In the genomic region with DNA sequence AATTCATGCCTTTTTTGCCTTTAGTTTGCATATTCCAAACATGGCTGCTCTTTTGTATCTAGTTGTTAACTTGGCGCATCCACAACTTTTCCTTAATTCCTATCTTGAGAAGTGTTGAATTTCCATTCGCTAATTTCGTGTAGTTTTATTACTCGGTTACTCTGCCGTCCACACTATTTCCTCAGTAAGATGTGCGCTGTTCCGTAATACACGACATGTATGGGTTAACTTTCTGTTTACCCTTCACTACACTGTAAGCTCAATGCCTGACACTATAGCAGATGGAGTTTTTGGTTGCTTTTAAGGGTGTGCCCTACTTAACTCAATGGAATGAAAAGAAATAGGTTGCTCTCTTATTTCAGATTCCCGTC, we compare ENCODE assay signal across 8 cellular contexts. TPM values are rescaled to one million over a fixed set of nuclear protein-coding genes. Genes with fewer than 3 reads are reported as not detected.
DNase-seq lines count a peak whose midpoint lies in the region; ATAC-seq and TF ChIP-seq lines count a peak whose summit lies in the region.

No MANE protein-coding gene starts in this region.

- peak overlapping the region; percentile 86 to 98 (median 95) for H3K4me3 Mint-ChIP-seq in IgD-negative memory B cell

- no peak for ATAC-seq in GM19397 (IDR thresholded peaks at IDR 0.05; ENCODE audit: unreplicated experiment)

- TF ChIP-seq CTCF in A673 (conservative IDR thresholded peaks at IDR 0.05; ENCODE audit: low read depth, low read length): no peak
- no peak for TF ChIP-seq CTCF in GM13977 (IDR thresholded peaks at IDR 0.05; ENCODE audit: extremely low read depth, insufficient read depth, missing control alignments)

- H3K36me3 Mint-ChIP-seq in IgD-negative memory B cell: peaks cover 11% of the 10 kb centered on the region

- peak overlapping the region; percentile 72 for H3K4me3 ChIP-seq in A673 (ENCODE audit: low read depth, low read length, poor library complexity, severe bottlenecking)
- H3K4me3 ChIP-seq in mucosa of rectum (ENCODE audit: low read length in 2 of 2): peak overlapping the region; percentile 95 to 97

- POLR2A ChIA-PET in A673 (lab: Charles Lee; ENCODE audit: low non-redundant PET): no interaction called here

- H3K36me3 ChIP-seq in A673 (ENCODE audit: insufficient read depth, low read length, poor library complexity, severe bottlenecking) (peaks cover 47% of the 10 kb centered on the region), mucosa of rectum (ENCODE audit: control insufficient read depth in 2 of 2, insufficient read depth in 2 of 2, low read length in 2 of 2) (peaks cover 29 to 40% of the 10 kb centered on the region in 2 donors)

- H3K4me1 Mint-ChIP-seq in IgD-negative memory B cell: peaks cover 14 to 28% (median 25%) of the 10 kb centered on the region in 3 donors

- CTCF ChIA-PET in A673 (lab: Charles Lee): no interaction called here

- H3K27me3 ChIP-seq in A673 (replicated peaks; ENCODE audit: insufficient read depth, low read depth, low read length, poor library complexity) (no peaks in the 10 kb centered on the region), mucosa of rectum (ENCODE audit: control insufficient read depth in 2 of 2, insufficient read depth in 2 of 2, low read length in 2 of 2) (no peaks in the 10 kb centered on the region)

- H3K9ac ChIP-seq in mucosa of rectum (ENCODE audit: low read depth in 1 of 2, low read length in 2 of 2): peak overlapping the region; percentile 89 to 96

- no peaks in the 10 kb centered on the region for H3K4me1 ChIP-seq in A673 (ENCODE audit: insufficient read depth, low read length, poor library complexity, severe bottlenecking)
- H3K4me1 ChIP-seq in mucosa of rectum (ENCODE audit: control insufficient read depth in 2 of 2, insufficient read depth in 2 of 2, low read length in 2 of 2): peaks cover 14 to 18% of the 10 kb centered on the region in 2 donors

- intact Hi-C loops in A673 (cut with micrococcal nuclease; ENCODE audit: unreplicated experiment): no loop called here

- H3K9me3 Mint-ChIP-seq in IgD-negative memory B cell: no peaks in the 10 kb centered on the region

- H3K27ac Mint-ChIP-seq in IgD-negative memory B cell: peak overlapping the region; percentile 33 to 95 (median 80)

- no peaks in the 10 kb centered on the region for H3K27me3 Mint-ChIP-seq in IgD-negative memory B cell

- H3K27ac ChIP-seq in A673 (ENCODE audit: low read depth, low read length, poor library complexity, severe bottlenecking): peak overlapping the region; percentile 88
- H3K27ac ChIP-seq in caudate nucleus (ENCODE audit: low read depth, low read length): peak overlapping the region; percentile 85
- peak overlapping the region; percentile 86 to 89 for H3K27ac ChIP-seq in mucosa of rectum (ENCODE audit: low read depth in 2 of 2, low read length in 2 of 2)

- no peak for DNase-seq in A673 (ENCODE audit: low spot score)
- no peak for DNase-seq in caudate nucleus (lab: John Stamatoyannopoulos, UW)
- DNase-seq in KG1 (lab: John Stamatoyannopoulos, UW): no peak
- no peak for DNase-seq in GM13977 (ENCODE audit: low spot score)
- no peak for DNase-seq in activated gamma-delta T cell (lab: John Stamatoyannopoulos, UW)

- in situ Hi-C loops in GM13977 (cut with MboI; ENCODE audit: low pct_unique_long_range_greater_than_20kb, low sequenced_read_pairs, unreplicated experiment): no loop called here

- no TSS peak for BruUV-seq in A673 (replicated peaks; lab: Mats Ljungman, UMichigan)

- no peaks in the 10 kb centered on the region for H3K9me3 ChIP-seq in A673 (ENCODE audit: low read depth, low read length, poor library complexity, severe bottlenecking)
- H3K9me3 ChIP-seq in mucosa of rectum (ENCODE audit: control insufficient read depth in 2 of 2, low read length in 2 of 2): no peaks in the 10 kb centered on the region

RNA-seq across cellular contexts. Expression of a gene that starts 0.7 kb away (rescaled TPM):
- total RNA-seq in A673 (2021): 944 and 994 TPM in 2 replicates
- 1,214 TPM for polyA plus RNA-seq in IgD-negative memory B cell

RNA-seq across cellular contexts. Expression of a gene that starts 24.1 kb away (rescaled TPM):
- total RNA-seq in A673 (2021): 13.7 and 15.6 TPM in 2 replicates
- polyA plus RNA-seq in IgD-negative memory B cell: 50.7 TPM
